Comparison of ENCODE assay signal across 8 cellular contexts in the genomic region with DNA sequence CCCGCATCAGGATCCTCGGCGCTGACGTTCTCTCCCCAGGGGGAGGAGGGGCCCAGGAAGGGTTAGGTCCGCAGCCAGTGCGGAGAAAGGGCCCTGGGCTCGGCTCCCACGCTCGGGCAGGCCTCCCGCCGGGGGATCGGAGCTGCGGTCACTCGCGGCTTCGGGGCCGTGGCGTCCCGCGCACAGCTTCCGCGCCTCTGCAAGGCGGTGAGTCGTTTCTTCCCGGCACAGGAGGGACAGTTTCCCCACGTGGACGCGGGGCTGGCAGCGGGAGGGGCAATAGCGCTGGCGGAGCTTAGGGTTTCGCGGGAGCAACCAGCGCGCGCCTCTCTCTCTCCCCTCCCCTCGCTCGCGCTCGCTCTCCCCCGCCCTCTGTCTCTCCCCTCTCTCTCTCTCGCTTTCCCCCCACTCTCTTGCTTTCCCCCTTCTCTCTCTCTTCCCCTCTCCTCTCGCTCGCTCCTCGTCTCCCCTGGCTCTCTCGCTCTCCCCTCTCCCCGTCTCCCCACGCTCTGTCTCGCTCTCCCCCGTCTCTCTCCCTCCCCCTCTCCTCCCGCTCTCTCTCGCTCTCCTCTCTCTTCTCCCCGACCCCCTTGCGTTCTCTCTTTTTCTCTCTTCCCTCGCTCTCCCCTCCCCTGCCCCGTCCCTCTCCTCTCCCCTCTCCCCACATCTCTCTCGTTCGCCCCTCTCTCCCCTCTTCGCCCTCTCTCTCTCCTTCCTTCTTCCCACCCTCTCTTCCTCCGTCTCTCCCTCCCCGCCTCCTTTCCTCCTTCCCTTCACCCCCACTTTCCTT. TPM values are rescaled to one million over a fixed set of nuclear protein-coding genes. Genes with fewer than 3 reads are reported as not detected.
A peak's percentile ranks its signal among the peaks of the same experiment; 100 is the strongest.
DNase-seq lines count a peak whose midpoint lies in the region; ATAC-seq and TF ChIP-seq lines count a peak whose summit lies in the region.

No MANE protein-coding gene starts in this region.

- DNase-seq in AG09309 (ENCODE audit: low read depth): peak; percentile 13
- peak; percentile 33 for DNase-seq in HFFc6
- peak; percentile 62 for DNase-seq in RWPE1 (ENCODE audit: low spot score)
- DNase-seq in activated naive CD4-positive, alpha-beta T cell treated with anti-CD3 and anti-CD28 coated beads, Interleukin-2, amount 50 U/mL, for 72 hours (ENCODE audit: low spot score in 2 of 2): peak; percentile 51 to 81
- DNase-seq in heart left ventricle: peak; percentile 53 to 80 (median 64)
- peak in 8 of 10 donors; percentile 48 to 96 (median 75) for DNase-seq in posterior cingulate gyrus
- peak; percentile 24 to 44 for DNase-seq in uterus

- H3K27ac Mint-ChIP-seq in HFFc6: peak overlapping the region; percentile 33; the same call in 1 of the 2 replicates
- peak overlapping the region; percentile 82 to 88 for H3K27ac Mint-ChIP-seq in activated naive CD4-positive, alpha-beta T cell treated with anti-CD3 and anti-CD28 coated beads, Interleukin-2, amount 50 U/mL, for 72 hours

- H3K4me1 Mint-ChIP-seq in HFFc6 (ENCODE audit: low read depth): peaks cover 48% of the 10 kb centered on the region

- TF ChIP-seq CTCF in AG09309 (IDR thresholded peaks at IDR 0.05; ENCODE audit: control insufficient read depth, insufficient read depth, low read depth, low read length, missing control alignments): no peak
- no peak for TF ChIP-seq CTCF in HFFc6 (IDR thresholded peaks at IDR 0.05)
- no peak for TF ChIP-seq CTCF in RWPE1 (conservative IDR thresholded peaks at IDR 0.05; ENCODE audit: low read depth)
- TF ChIP-seq CTCF in heart left ventricle (IDR thresholded peaks at IDR 0.05): no peak
- TF ChIP-seq CTCF in uterus (IDR thresholded peaks at IDR 0.05): no peak

- intact Hi-C loops in heart left ventricle (cut with DNase I) (loop anchor here in 8 of 10 donors (2.0 to 5.0 kb wide), 7 partner anchors 80 to 200 kb away; a partner anchor contains a TSS), posterior cingulate gyrus (cut with DNase I) (loop anchor here (5.0 kb wide), 1 partner anchor 85 kb away; a partner anchor contains a TSS), uterus (cut with DNase I; ENCODE audit: low total_unique reads) (no loop called here)

- POLR2A ChIA-PET in RWPE1 (lab: Yijun Ruan, JAX; ENCODE audit: low non-redundant PET): interaction anchor here (0.7 to 1.7 kb wide), 2 partner anchors 11 to 200 kb away, joined by 3 to 4 read pairs; no protein-coding TSS in a partner anchor

- 1% methylated on average over 36 to 61 of the region's 61 CpGs for WGBS in heart left ventricle, 4 donors

- no peaks in the 10 kb centered on the region; the same call in none of the 2 replicates for H3K27me3 Mint-ChIP-seq in HFFc6 (ENCODE audit: insufficient read depth)

- CTCF ChIA-PET in RWPE1 (lab: Yijun Ruan, JAX): interaction anchor here (0.6 kb wide), 1 partner anchor 199 kb away, joined by 7 read pairs; no protein-coding TSS in a partner anchor

- H3K9me3 ChIP-seq in heart left ventricle (no peaks in the 10 kb centered on the region), uterus (no peaks in the 10 kb centered on the region)

- peak overlapping the region; percentile 83 for H3K4me3 Mint-ChIP-seq in HFFc6

- TF ChIP-seq POLR2A in heart left ventricle (IDR thresholded peaks at IDR 0.05) (peak in 1 of 2 donors; percentile 26), uterus (IDR thresholded peaks at IDR 0.05) (no peak)

- no peaks in the 10 kb centered on the region for H3K9me3 Mint-ChIP-seq in HFFc6
- no peaks in the 10 kb centered on the region for H3K9me3 Mint-ChIP-seq in activated naive CD4-positive, alpha-beta T cell treated with anti-CD3 and anti-CD28 coated beads, Interleukin-2, amount 50 U/mL, for 72 hours

- H3K27ac ChIP-seq in RWPE1: peak overlapping the region; percentile 35
- H3K27ac ChIP-seq in heart left ventricle: peak overlapping the region in 9 of 12 donors; percentile 17 to 77 (median 58)
- no peak overlapping the region for H3K27ac ChIP-seq in uterus

- H3K36me3 Mint-ChIP-seq in HFFc6 (ENCODE audit: low read depth): no peaks in the 10 kb centered on the region
- H3K36me3 Mint-ChIP-seq in activated naive CD4-positive, alpha-beta T cell treated with anti-CD3 and anti-CD28 coated beads, Interleukin-2, amount 50 U/mL, for 72 hours: peaks cover 0 to 13% of the 10 kb centered on the region in 2 donors

- peak; percentile 68 to 79 for ATAC-seq in activated naive CD4-positive, alpha-beta T cell treated with anti-CD3 and anti-CD28 coated beads, Interleukin-2, amount 50 U/mL, for 72 hours
- ATAC-seq in heart left ventricle (peak in 3 of 4 donors; percentile 59 to 71 (median 70)), GM21825 (IDR thresholded peaks at IDR 0.05; ENCODE audit: unreplicated experiment) (no peak)

- H3K4me1 ChIP-seq in heart left ventricle (peaks cover 0 to 21% (median 12%) of the 10 kb centered on the region in 12 donors), uterus (no peaks in the 10 kb centered on the region)

- H3K27me3 ChIP-seq in heart left ventricle (peaks cover 0 to 24% (median 0%) of the 10 kb centered on the region in 9 donors), uterus (no peaks in the 10 kb centered on the region)

- H3K36me3 ChIP-seq in heart left ventricle (no peaks in the 10 kb centered on the region), uterus (no peaks in the 10 kb centered on the region)

- H3K4me3 ChIP-seq in AG09309 (ENCODE audit: control insufficient read depth, low read depth, low read length) (peak overlapping the region; percentile 84), heart left ventricle (peak overlapping the region; percentile 52 to 89 (median 73)), uterus (peak overlapping the region; percentile 49 to 61)

RNA-seq across cellular contexts. Expression of a gene that starts 12.8 kb away (rescaled TPM):
- total RNA-seq in HFFc6 (2021; fragmentation: NEBNext Ultra II Directional; extraction: Animal tissue kit (Norgen Biotek cat#: 25700)): under 1 TPM; 0.24 to 0.51 (median 0.31) TPM
- total RNA-seq in activated naive CD4-positive, alpha-beta T cell treated with anti-CD3 and anti-CD28 coated beads, Interleukin-2, amount 50 U/mL, for 72 hours: 10 to 100 TPM in 1 of 2 donors, 1 to 10 TPM in 1; 8.7 to 10.7 TPM
- total RNA-seq in heart left ventricle: 1 to 10 TPM; 1.2 to 2.8 (median 1.7) TPM
- 1 to 10 TPM in 1 of 2 donors, under 1 TPM in 1; 0.91 to 3.8 TPM for polyA plus RNA-seq in heart left ventricle
- total RNA-seq in uterus: 1 to 10 TPM in 2 of 4 donors, under 1 TPM in 2; 0.29 to 2.8 (median 1.2) TPM

Comparison
In these comparisons a context has a peak if more than half of its experiments do, and no peak if none do; other contexts are left out.
1. DNase-seq: peak in every context shown above with its lines; median percentile 75 in posterior cingulate gyrus; 66 in activated naive CD4-positive, alpha-beta T cell treated with anti-CD3 and anti-CD28 coated beads, Interleukin-2, amount 50 U/mL, for 72 hours; 64 in heart left ventricle; 62 in RWPE1; 34 in uterus; 33 in HFFc6; 13 in AG09309.
2. H3K27ac ChIP-seq: peak in RWPE1 (single experiment) and heart left ventricle (9 of 12); none in uterus (0 of 2).
3. Peak in every context shown above with its lines, with median percentiles within 50 percentile points of each other: H3K4me3 ChIP-seq.